Comparison of ENCODE assay signal across 1 cellular context in the genomic region with DNA sequence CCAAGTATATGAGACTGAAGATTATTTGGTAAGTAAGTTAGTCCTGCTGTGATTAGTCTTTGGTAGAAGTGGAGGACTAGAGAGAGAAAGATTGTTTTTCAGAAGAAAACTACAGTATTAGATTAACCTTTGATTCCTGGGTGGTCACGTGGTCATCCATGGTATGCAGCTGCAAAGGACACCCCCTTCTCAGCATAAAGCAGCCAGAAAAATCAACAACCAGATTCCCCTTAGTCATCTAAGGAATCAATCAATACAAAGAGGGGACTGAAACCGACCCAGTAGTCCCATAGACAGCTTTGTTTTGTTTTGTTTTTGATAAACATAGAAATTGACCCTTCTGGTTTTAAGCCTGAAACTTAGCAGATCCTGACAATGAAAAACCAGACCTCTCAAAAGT.
TF ChIP-seq lines count a peak whose summit lies in the region.

No MANE protein-coding gene starts in this region.

TF ChIP-seq in HepG2, 621 proteins besides CTCF, POLR2A, EP300 and RAD21 (continued from another document and continues in another):
- 0 out of 2 replicates have a peak, but pooled peaks have one; percentile 43 for TF ChIP-seq PHF21A (CRISPR knock-in tag; IDR thresholded peaks at IDR 0.05)
- no peak for TF ChIP-seq ZNF225 (CRISPR knock-in tag; IDR thresholded peaks at IDR 0.05)
- no peak for TF ChIP-seq NFIB (CRISPR knock-in tag; IDR thresholded peaks at IDR 0.05; ENCODE audit: borderline replicate concordance)
- TF ChIP-seq HDAC1 (CRISPR knock-in tag; IDR thresholded peaks at IDR 0.05) = no peak
- TF ChIP-seq, protein P1, sequence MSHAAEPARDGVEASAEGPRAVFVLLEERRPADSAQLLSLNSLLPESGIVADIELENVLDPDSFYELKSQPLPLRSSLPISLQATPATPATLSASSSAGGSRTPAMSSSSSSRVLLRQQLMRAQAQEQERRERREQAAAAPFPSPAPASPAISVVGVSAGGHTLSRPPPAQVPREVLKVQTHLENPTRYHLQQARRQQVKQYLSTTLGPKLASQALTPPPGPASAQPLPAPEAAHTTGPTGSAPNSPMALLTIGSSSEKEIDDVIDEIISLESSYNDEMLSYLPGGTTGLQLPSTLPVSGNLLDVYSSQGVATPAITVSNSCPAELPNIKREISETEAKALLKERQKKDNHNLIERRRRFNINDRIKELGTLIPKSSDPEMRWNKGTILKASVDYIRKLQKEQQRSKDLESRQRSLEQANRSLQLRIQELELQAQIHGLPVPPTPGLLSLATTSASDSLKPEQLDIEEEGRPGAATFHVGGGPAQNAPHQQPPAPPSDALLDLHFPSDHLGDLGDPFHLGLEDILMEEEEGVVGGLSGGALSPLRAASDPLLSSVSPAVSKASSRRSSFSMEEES (CRISPR knock-in tag; IDR thresholded peaks at IDR 0.05) = peak; percentile 42; the same call in 1 of the 2 replicates
- TF ChIP-seq ZFP37 (CRISPR knock-in tag; IDR thresholded peaks at IDR 0.05; ENCODE audit: borderline replicate concordance) = no peak
- TF ChIP-seq RBM39 (IDR thresholded peaks at IDR 0.05; ENCODE audit: low read depth, low read length, poor library complexity, severe bottlenecking) = no peak
- 0 out of 4 replicates have a peak, but pooled peaks of 1 of the 2 experiments have one; percentile 1 for TF ChIP-seq MAFK (conservative IDR thresholded peaks at IDR 0.05 in 1 of 2, IDR thresholded peaks at IDR 0.05 in 1 of 2; ENCODE audit: low read length in 2 of 2)
- TF ChIP-seq ADNP (CRISPR knock-in tag; IDR thresholded peaks at IDR 0.05) = no peak
- TF ChIP-seq, protein P2, sequence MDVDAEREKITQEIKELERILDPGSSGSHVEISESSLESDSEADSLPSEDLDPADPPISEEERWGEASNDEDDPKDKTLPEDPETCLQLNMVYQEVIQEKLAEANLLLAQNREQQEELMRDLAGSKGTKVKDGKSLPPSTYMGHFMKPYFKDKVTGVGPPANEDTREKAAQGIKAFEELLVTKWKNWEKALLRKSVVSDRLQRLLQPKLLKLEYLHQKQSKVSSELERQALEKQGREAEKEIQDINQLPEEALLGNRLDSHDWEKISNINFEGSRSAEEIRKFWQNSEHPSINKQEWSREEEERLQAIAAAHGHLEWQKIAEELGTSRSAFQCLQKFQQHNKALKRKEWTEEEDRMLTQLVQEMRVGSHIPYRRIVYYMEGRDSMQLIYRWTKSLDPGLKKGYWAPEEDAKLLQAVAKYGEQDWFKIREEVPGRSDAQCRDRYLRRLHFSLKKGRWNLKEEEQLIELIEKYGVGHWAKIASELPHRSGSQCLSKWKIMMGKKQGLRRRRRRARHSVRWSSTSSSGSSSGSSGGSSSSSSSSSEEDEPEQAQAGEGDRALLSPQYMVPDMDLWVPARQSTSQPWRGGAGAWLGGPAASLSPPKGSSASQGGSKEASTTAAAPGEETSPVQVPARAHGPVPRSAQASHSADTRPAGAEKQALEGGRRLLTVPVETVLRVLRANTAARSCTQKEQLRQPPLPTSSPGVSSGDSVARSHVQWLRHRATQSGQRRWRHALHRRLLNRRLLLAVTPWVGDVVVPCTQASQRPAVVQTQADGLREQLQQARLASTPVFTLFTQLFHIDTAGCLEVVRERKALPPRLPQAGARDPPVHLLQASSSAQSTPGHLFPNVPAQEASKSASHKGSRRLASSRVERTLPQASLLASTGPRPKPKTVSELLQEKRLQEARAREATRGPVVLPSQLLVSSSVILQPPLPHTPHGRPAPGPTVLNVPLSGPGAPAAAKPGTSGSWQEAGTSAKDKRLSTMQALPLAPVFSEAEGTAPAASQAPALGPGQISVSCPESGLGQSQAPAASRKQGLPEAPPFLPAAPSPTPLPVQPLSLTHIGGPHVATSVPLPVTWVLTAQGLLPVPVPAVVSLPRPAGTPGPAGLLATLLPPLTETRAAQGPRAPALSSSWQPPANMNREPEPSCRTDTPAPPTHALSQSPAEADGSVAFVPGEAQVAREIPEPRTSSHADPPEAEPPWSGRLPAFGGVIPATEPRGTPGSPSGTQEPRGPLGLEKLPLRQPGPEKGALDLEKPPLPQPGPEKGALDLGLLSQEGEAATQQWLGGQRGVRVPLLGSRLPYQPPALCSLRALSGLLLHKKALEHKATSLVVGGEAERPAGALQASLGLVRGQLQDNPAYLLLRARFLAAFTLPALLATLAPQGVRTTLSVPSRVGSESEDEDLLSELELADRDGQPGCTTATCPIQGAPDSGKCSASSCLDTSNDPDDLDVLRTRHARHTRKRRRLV (CRISPR knock-in tag; IDR thresholded peaks at IDR 0.05) = no peak
- no peak for TF ChIP-seq FIP1L1 (IDR thresholded peaks at IDR 0.05; ENCODE audit: borderline replicate concordance, insufficient read depth, low read depth, low read length)
- TF ChIP-seq ZNF546 (CRISPR knock-in tag; conservative IDR thresholded peaks at IDR 0.05) = no peak
- TF ChIP-seq MED13 (CRISPR knock-in tag; IDR thresholded peaks at IDR 0.05) = no peak
- TF ChIP-seq NR2C2 (CRISPR knock-in tag; IDR thresholded peaks at IDR 0.05; ENCODE audit: borderline replicate concordance) = no peak
- TF ChIP-seq SIX1 (CRISPR knock-in tag; IDR thresholded peaks at IDR 0.05; ENCODE audit: borderline replicate concordance) = no peak
- no peak for TF ChIP-seq ZNF737 (CRISPR knock-in tag; IDR thresholded peaks at IDR 0.05; ENCODE audit: borderline replicate concordance)
- TF ChIP-seq, protein P3, sequence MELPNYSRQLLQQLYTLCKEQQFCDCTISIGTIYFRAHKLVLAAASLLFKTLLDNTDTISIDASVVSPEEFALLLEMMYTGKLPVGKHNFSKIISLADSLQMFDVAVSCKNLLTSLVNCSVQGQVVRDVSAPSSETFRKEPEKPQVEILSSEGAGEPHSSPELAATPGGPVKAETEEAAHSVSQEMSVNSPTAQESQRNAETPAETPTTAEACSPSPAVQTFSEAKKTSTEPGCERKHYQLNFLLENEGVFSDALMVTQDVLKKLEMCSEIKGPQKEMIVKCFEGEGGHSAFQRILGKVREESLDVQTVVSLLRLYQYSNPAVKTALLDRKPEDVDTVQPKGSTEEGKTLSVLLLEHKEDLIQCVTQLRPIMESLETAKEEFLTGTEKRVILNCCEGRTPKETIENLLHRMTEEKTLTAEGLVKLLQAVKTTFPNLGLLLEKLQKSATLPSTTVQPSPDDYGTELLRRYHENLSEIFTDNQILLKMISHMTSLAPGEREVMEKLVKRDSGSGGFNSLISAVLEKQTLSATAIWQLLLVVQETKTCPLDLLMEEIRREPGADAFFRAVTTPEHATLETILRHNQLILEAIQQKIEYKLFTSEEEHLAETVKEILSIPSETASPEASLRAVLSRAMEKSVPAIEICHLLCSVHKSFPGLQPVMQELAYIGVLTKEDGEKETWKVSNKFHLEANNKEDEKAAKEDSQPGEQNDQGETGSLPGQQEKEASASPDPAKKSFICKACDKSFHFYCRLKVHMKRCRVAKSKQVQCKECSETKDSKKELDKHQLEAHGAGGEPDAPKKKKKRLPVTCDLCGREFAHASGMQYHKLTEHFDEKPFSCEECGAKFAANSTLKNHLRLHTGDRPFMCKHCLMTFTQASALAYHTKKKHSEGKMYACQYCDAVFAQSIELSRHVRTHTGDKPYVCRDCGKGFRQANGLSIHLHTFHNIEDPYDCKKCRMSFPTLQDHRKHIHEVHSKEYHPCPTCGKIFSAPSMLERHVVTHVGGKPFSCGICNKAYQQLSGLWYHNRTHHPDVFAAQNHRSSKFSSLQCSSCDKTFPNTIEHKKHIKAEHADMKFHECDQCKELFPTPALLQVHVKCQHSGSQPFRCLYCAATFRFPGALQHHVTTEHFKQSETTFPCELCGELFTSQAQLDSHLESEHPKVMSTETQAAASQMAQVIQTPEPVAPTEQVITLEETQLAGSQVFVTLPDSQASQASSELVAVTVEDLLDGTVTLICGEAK (IDR thresholded peaks at IDR 0.05) = no peak
- TF ChIP-seq, protein P3 (CRISPR knock-in tag; IDR thresholded peaks at IDR 0.05) = no peak
- no peak for TF ChIP-seq ZNF335 (CRISPR knock-in tag; IDR thresholded peaks at IDR 0.05)
- no peak for TF ChIP-seq NAIF1 (CRISPR knock-in tag; IDR thresholded peaks at IDR 0.05; ENCODE audit: borderline replicate concordance)
- TF ChIP-seq, protein P4, sequence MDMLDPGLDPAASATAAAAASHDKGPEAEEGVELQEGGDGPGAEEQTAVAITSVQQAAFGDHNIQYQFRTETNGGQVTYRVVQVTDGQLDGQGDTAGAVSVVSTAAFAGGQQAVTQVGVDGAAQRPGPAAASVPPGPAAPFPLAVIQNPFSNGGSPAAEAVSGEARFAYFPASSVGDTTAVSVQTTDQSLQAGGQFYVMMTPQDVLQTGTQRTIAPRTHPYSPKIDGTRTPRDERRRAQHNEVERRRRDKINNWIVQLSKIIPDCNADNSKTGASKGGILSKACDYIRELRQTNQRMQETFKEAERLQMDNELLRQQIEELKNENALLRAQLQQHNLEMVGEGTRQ (IDR thresholded peaks at IDR 0.05; ENCODE audit: low read depth, low read length) = peak; percentile 82
- TF ChIP-seq, protein P4 (CRISPR knock-in tag; IDR thresholded peaks at IDR 0.05; ENCODE audit: borderline replicate concordance) = peak; percentile 79; the same call in 1 of the 2 replicates
- peak; percentile 77; the same call in 1 of the 2 replicates for TF ChIP-seq RAD51 (IDR thresholded peaks at IDR 0.05; ENCODE audit: borderline replicate concordance)
- peak in 1 of 2 experiments; percentile 30; a peak in 1 of 4 replicates for TF ChIP-seq NR2F1 (CRISPR knock-in tag; IDR thresholded peaks at IDR 0.05)
- 0 out of 2 replicates have a peak, but pooled peaks have one; percentile 15 for TF ChIP-seq ZNF331 (CRISPR knock-in tag; IDR thresholded peaks at IDR 0.05)
- TF ChIP-seq ZBTB7B (CRISPR knock-in tag; IDR thresholded peaks at IDR 0.05) = no peak
- TF ChIP-seq, protein P5, sequence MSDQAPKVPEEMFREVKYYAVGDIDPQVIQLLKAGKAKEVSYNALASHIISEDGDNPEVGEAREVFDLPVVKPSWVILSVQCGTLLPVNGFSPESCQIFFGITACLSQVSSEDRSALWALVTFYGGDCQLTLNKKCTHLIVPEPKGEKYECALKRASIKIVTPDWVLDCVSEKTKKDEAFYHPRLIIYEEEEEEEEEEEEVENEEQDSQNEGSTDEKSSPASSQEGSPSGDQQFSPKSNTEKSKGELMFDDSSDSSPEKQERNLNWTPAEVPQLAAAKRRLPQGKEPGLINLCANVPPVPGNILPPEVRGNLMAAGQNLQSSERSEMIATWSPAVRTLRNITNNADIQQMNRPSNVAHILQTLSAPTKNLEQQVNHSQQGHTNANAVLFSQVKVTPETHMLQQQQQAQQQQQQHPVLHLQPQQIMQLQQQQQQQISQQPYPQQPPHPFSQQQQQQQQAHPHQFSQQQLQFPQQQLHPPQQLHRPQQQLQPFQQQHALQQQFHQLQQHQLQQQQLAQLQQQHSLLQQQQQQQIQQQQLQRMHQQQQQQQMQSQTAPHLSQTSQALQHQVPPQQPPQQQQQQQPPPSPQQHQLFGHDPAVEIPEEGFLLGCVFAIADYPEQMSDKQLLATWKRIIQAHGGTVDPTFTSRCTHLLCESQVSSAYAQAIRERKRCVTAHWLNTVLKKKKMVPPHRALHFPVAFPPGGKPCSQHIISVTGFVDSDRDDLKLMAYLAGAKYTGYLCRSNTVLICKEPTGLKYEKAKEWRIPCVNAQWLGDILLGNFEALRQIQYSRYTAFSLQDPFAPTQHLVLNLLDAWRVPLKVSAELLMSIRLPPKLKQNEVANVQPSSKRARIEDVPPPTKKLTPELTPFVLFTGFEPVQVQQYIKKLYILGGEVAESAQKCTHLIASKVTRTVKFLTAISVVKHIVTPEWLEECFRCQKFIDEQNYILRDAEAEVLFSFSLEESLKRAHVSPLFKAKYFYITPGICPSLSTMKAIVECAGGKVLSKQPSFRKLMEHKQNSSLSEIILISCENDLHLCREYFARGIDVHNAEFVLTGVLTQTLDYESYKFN (CRISPR knock-in tag; conservative IDR thresholded peaks at IDR 0.05) = peak; percentile 68
- no peak for TF ChIP-seq JDP2 (CRISPR knock-in tag; IDR thresholded peaks at IDR 0.05; ENCODE audit: borderline replicate concordance)
- no peak for TF ChIP-seq ZNF205 (CRISPR knock-in tag; IDR thresholded peaks at IDR 0.05)
- no peak for TF ChIP-seq ZNF746 (CRISPR knock-in tag; IDR thresholded peaks at IDR 0.05)
- TF ChIP-seq MTA3 (CRISPR knock-in tag; IDR thresholded peaks at IDR 0.05) = no peak
- peak; percentile 35; the same call in 1 of the 2 replicates for TF ChIP-seq FOSL2 (CRISPR knock-in tag; IDR thresholded peaks at IDR 0.05)
- TF ChIP-seq MAFG (CRISPR knock-in tag; IDR thresholded peaks at IDR 0.05) = 0 out of 2 replicates have a peak, but pooled peaks have one; percentile 48
- no peak for TF ChIP-seq ZNF432 (CRISPR knock-in tag; IDR thresholded peaks at IDR 0.05; ENCODE audit: borderline replicate concordance)
- no peak for TF ChIP-seq ZNF20 (CRISPR knock-in tag; IDR thresholded peaks at IDR 0.05)
- peak; percentile 60 for TF ChIP-seq HNF4A (CRISPR knock-in tag; IDR thresholded peaks at IDR 0.05)
- no peak for TF ChIP-seq ZNF549 (CRISPR knock-in tag; IDR thresholded peaks at IDR 0.05)
- TF ChIP-seq ZNF670 (CRISPR knock-in tag; IDR thresholded peaks at IDR 0.05; ENCODE audit: borderline replicate concordance) = 0 out of 2 replicates have a peak, but pooled peaks have one; percentile 20
